Comparison of ENCODE assay signal across 8 cellular contexts in the genomic region with DNA sequence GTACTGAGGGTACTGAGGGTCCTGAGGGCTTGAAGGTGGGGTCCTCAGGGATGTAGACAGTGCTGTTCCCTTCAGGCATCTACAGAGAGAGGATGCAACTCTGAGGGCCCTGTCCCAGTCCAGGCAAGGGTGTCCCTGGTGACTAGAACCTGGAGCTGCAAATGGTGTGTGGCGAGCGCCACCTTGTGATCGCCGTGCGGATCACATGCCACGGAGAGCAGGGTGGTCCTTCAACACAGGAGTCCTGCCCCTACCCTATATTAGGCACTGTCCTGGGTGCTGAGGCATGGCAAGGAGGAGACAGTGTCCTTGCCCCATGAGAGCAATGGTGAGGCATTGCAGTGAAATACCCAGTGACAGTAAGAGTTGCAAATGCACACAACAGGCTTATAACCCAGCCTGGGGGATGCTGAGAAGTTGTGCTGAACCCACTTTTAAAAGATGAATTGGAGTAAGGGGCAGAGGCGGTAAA. TPM values are rescaled to one million over a fixed set of nuclear protein-coding genes. Genes with fewer than 3 reads are reported as not detected.
DNase-seq lines count a peak whose midpoint lies in the region; ATAC-seq, FAIRE-seq and TF ChIP-seq lines count a peak whose summit lies in the region.

No MANE protein-coding gene starts in this region.

- peak; percentile 97 for FAIRE-seq in bronchial epithelial cell (lab: Jason Lieb, UNC)

- H3K27ac ChIP-seq in HL-60 (replicated peaks) (no peak overlapping the region), lower lobe of right lung (no peak overlapping the region), thoracic aorta (no peak overlapping the region)

- no peaks in the 10 kb centered on the region for H3K36me3 ChIP-seq in bronchial epithelial cell (ENCODE audit: control insufficient read depth, insufficient read depth, low read length)
- no peaks in the 10 kb centered on the region for H3K36me3 ChIP-seq in lower lobe of right lung
- no peaks in the 10 kb centered on the region for H3K36me3 ChIP-seq in thoracic aorta

- DNase-seq in SIG-M5 treated with dmso at 0.1 percent for 504 hours (lab: John Stamatoyannopoulos, UW; ENCODE audit: unreplicated experiment) (peak; percentile 48), SIG-M5 (lab: John Stamatoyannopoulos, UW) (no peak), HL-60 (ENCODE audit: low read depth in 1 of 2, low spot score in 1 of 2) (peak; percentile 56 to 80), RPMI7951 (ENCODE audit: low read depth) (peak; percentile 35), bronchial epithelial cell (ENCODE audit: low read depth) (peak; percentile 49), lower lobe of right lung (no peak), thoracic aorta (ENCODE audit: low spot score) (no peak), T1000 (lab: John Stamatoyannopoulos, UW) (no peak)

- intact Hi-C loops in lower lobe of right lung (cut with DNase I) = no loop called here

- ATAC-seq in lower lobe of right lung (peak; percentile 29 to 47), thoracic aorta (ENCODE audit: insufficient number of reproducible peaks, low FRiP score, low read depth) (no peak)

- H3K4me1 ChIP-seq in lower lobe of right lung (no peaks in the 10 kb centered on the region), thoracic aorta (ENCODE audit: control insufficient read depth in 1 of 2, low read depth in 2 of 2) (no peaks in the 10 kb centered on the region)

- H3K9me3 ChIP-seq in lower lobe of right lung (no peaks in the 10 kb centered on the region), thoracic aorta (no peaks in the 10 kb centered on the region)

- H3K4me3 ChIP-seq in HL-60 (replicated peaks; ENCODE audit: insufficient read depth, low read length) (no peak overlapping the region), bronchial epithelial cell (ENCODE audit: low read depth, low read length) (no peak overlapping the region), lower lobe of right lung (no peak overlapping the region), thoracic aorta (no peak overlapping the region)

- H3K27me3 ChIP-seq in HL-60 (ENCODE audit: insufficient read depth, poor library complexity, severe bottlenecking) = no peaks in the 10 kb centered on the region
- H3K27me3 ChIP-seq in bronchial epithelial cell (ENCODE audit: control insufficient read depth, insufficient read depth, low read length) = no peaks in the 10 kb centered on the region
- peaks cover 36% of the 10 kb centered on the region for H3K27me3 ChIP-seq in lower lobe of right lung (ENCODE audit: low read depth)
- peaks cover 6% of the 10 kb centered on the region for H3K27me3 ChIP-seq in thoracic aorta (replicated peaks; ENCODE audit: insufficient read depth)

- TF ChIP-seq CTCF in HL-60 (IDR thresholded peaks at IDR 0.05; ENCODE audit: insufficient read depth, low read length) (peak; percentile 93), bronchial epithelial cell (IDR thresholded peaks at IDR 0.05; ENCODE audit: insufficient read depth, low read length, severe bottlenecking) (peak; percentile 95), lower lobe of right lung (IDR thresholded peaks at IDR 0.05) (peak; percentile 54), thoracic aorta (IDR thresholded peaks at IDR 0.05) (peak; percentile 15)

RNA-seq across cellular contexts. Expression of gene RHCG, which starts 23.6 kb away (rescaled TPM):
- not detected in 2 replicates for total RNA-seq in RPMI7951 (2014; rRNA removed; shearing (Covaris generic))
- total RNA-seq in bronchial epithelial cell (247 and 322 TPM in 2 replicates), lower lobe of right lung (not detected), thoracic aorta (not detected)

Comparison
In these comparisons a context has a peak if more than half of its experiments do, and no peak if none do; other contexts are left out.
1. DNase-seq: peak in SIG-M5 treated with dmso at 0.1 percent for 504 hours (single experiment), HL-60 (2 of 2), RPMI7951 (single experiment) and bronchial epithelial cell (single experiment); none in SIG-M5 (single experiment), lower lobe of right lung (single experiment), thoracic aorta (single experiment) and T1000 (single experiment).
2. CTCF ChIP-seq: peak in every context shown above with its lines; median percentile 95 in bronchial epithelial cell; 93 in HL-60; 54 in lower lobe of right lung; 15 in thoracic aorta.
3. RNA of gene RHCG, which starts 23.6 kb away (total RNA-seq): 247 to 322 TPM in bronchial epithelial cell; not detected in RPMI7951, not detected in lower lobe of right lung (single experiment) and not detected in thoracic aorta; every median in the first group is over 100 times any median in the second.